ENCODE assay signal across 7 cellular contexts in genomic region chr1:74732071-74732946, GRCh38. TPM values are rescaled to one million over a fixed set of nuclear protein-coding genes. Genes with fewer than 3 reads are reported as not detected.
DNase-seq lines count a peak whose midpoint lies in the region; ATAC-seq, FAIRE-seq and TF ChIP-seq lines count a peak whose summit lies in the region.
"Not testable (repeated sequence)": the region's sequence is repeated elsewhere in the genome, so short reads cannot be mapped to it uniquely, and the experiment has no call there.

No MANE protein-coding gene starts in this region.

- WGBS in prostate gland: 26% methylated on average over 16 of the region's 17 CpGs

- not testable (repeated sequence) for H3K27me3 ChIP-seq in HAP-1 (ENCODE audit: low read depth); iPS-20b (ENCODE audit: insufficient read depth, low read length); prostate gland (replicated peaks; ENCODE audit: insufficient read depth)

- DNase-seq in GM18507 (ENCODE audit: extremely low spot score, insufficient read length, low read depth); HAP-1 (ENCODE audit: low spot score in 2 of 2): not testable (repeated sequence)
- DNase-seq in caudate nucleus (lab: John Stamatoyannopoulos, UW) (peak in 9 of 61 donors; percentile 6 to 63 (median 26)), prostate gland (ENCODE audit: low spot score) (peak; percentile 4)

- ATAC-seq in HG03575 (IDR thresholded peaks at IDR 0.05; ENCODE audit: extremely low read depth, insufficient number of reproducible peaks, low FRiP score, unreplicated experiment): peak; percentile 3

- not testable (repeated sequence) for TF ChIP-seq CTCF in VCaP (conservative IDR thresholded peaks at IDR 0.05); prostate gland (IDR thresholded peaks at IDR 0.05)

- H3K4me3 ChIP-seq in HAP-1 (peak overlapping the region; percentile 63), iPS-20b (ENCODE audit: low read length) (peak overlapping the region; percentile 99), prostate gland (peak overlapping the region; percentile 61 to 80)

- H3K27ac ChIP-seq in VCaP: peak overlapping the region; percentile 87
- peak overlapping the region; percentile 84 for H3K27ac ChIP-seq in caudate nucleus (ENCODE audit: low read depth, low read length)
- H3K27ac ChIP-seq in iPS-20b (ENCODE audit: low read length): not testable (repeated sequence)
- H3K27ac ChIP-seq in prostate gland: peak overlapping the region; percentile 80 to 82

- FAIRE-seq in GM18507 (lab: Jason Lieb, UNC): peak; percentile 96

- intact Hi-C loops in prostate gland (cut with DNase I): loop anchor here (5.0 kb wide), 1 partner anchor 535 kb away; the partner anchor contains the start of genes FPGT and LRRIQ3

- in situ Hi-C loops in HAP-1 (cut with MboI; ENCODE audit: low sequenced_read_pairs): not testable (repeated sequence)

- not testable (repeated sequence) for H3K9me3 ChIP-seq in HAP-1; iPS-20b (ENCODE audit: insufficient read depth, low read depth, low read length); prostate gland

- peak overlapping the region; percentile 98; the same call in 1 of the 2 replicates for H3K9ac ChIP-seq in iPS-20b (ENCODE audit: low read depth, low read length)

- H3K36me3 ChIP-seq in HAP-1 (replicated peaks); prostate gland: not testable (repeated sequence)
- H3K36me3 ChIP-seq in iPS-20b (ENCODE audit: insufficient read depth, low read depth, low read length): peaks cover 23% of the 10 kb centered on the region

- not testable (repeated sequence) for TF ChIP-seq POLR2A in prostate gland (IDR thresholded peaks at IDR 0.05)

- H3K4me1 ChIP-seq in HAP-1; prostate gland (replicated peaks): not testable (repeated sequence)
- H3K4me1 ChIP-seq in iPS-20b (ENCODE audit: insufficient read depth, low read length): peaks cover 20% of the 10 kb centered on the region

RNA-seq across cellular contexts. Expression of gene CRYZ, which starts 0.5 kb away (rescaled TPM):
- total RNA-seq in prostate gland: 10 to 100 TPM; 21.2 to 41.9 TPM

RNA-seq across cellular contexts. Expression of gene TYW3, which starts 0.6 kb away (rescaled TPM):
- 10 to 100 TPM; 15.8 to 16.1 TPM for total RNA-seq in prostate gland

RNA-seq across cellular contexts. Expression of gene ERICH3, which starts 58.7 kb away (rescaled TPM):
- total RNA-seq in prostate gland: 1 to 10 TPM in 1 of 2 donors, not detected in 1; 3.3 TPM
